Comparison of ENCODE assay signal across 18 cellular contexts in the genomic region with DNA sequence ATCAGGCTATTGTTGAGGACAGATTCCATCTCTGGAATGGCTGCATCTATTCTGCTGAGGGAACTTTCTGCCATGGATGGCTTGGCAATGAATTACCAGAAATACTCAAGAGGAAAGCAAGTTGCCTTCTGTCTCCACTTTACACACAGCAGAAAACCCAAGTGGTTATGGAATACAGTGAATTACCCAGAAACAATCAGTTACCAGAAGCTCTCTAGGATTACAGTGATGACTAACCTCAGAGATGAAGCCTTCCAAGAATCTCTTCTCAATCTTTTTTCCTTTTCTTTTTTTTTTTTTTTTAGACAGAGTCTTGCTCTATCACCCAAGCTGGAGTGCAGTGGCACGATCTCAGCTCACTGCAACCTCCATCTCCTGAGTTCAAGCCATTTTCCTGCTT.
DNase-seq lines count a peak whose midpoint lies in the region; TF ChIP-seq lines count a peak whose summit lies in the region.
"Had no signal": no experiment of that assay in that cellular context is flagged by ENCODE, and none has a peak within 500 bp of the region (broad histone marks: within the 10 kb centered on the region; RNA-seq: fewer than 3 reads in every experiment).

No MANE protein-coding gene starts in this region.

- H3K4me1 ChIP-seq in SK-N-SH (ENCODE audit: control insufficient read depth in 1 of 2, insufficient read depth in 2 of 2, low read depth in 1 of 2, low read length in 1 of 2) (peaks cover 0 to 11% of the 10 kb centered on the region in 2 experiments; a peak in 2 of 4 replicates), SJCRH30 (peaks cover 16% of the 10 kb centered on the region)
- H3K4me1 ChIP-seq: gastrocnemius medialis, testis had no signal

- peaks cover 9% of the 10 kb centered on the region for H3F3A ChIP-seq in SK-N-SH (replicated peaks; ENCODE audit: insufficient read depth)

- TF ChIP-seq RAD21 in SK-N-SH (IDR thresholded peaks at IDR 0.05; ENCODE audit: low read length): no peak

- H3K9me2 ChIP-seq in SK-N-SH: no peaks in the 10 kb centered on the region

- H3K4me2 ChIP-seq in SK-N-SH: peak overlapping the region; percentile 10; the same call in 1 of the 2 replicates

- peaks cover 17% of the 10 kb centered on the region for H3K79me2 ChIP-seq in SK-N-SH (ENCODE audit: insufficient read depth)

- in situ Hi-C loops in GM13977 (cut with MboI; ENCODE audit: low pct_unique_long_range_greater_than_20kb, low sequenced_read_pairs, unreplicated experiment): no loop called here

- H3K4me3 ChIP-seq in SK-N-SH (ENCODE audit: low read depth in 2 of 2, low read length in 1 of 2): no peak overlapping the region
- H3K4me3 ChIP-seq in fibroblast of pulmonary artery (replicated peaks; ENCODE audit: low read depth, low read length): no peak overlapping the region
- no peak overlapping the region for H3K4me3 ChIP-seq in SJCRH30
- H3K4me3 ChIP-seq: gastrocnemius medialis, testis had no signal

- H3K27ac ChIP-seq in SK-N-SH (ENCODE audit: low read depth in 2 of 2, low read length in 1 of 2) (peak overlapping the region in 1 of 2 experiments; percentile 40; a peak in 2 of 4 replicates), SJCRH30 (no peak overlapping the region)
- H3K27ac ChIP-seq: gastrocnemius medialis, testis had no signal

- H3K36me3 ChIP-seq in SK-N-SH (replicated peaks in 1 of 2; ENCODE audit: control insufficient read depth in 1 of 2, insufficient read depth in 2 of 2, low read length in 1 of 2) (peaks cover 0 to 4% of the 10 kb centered on the region in 2 experiments), SJCRH30 (no peaks in the 10 kb centered on the region)
- H3K36me3 ChIP-seq: gastrocnemius medialis had no signal

- no peak for TF ChIP-seq CTCF in SK-N-SH (IDR thresholded peaks at IDR 0.05)
- no peak for TF ChIP-seq CTCF in fibroblast of pulmonary artery (IDR thresholded peaks at IDR 0.05; ENCODE audit: low read length, missing control alignments)
- no peak for TF ChIP-seq CTCF in GM13977 (IDR thresholded peaks at IDR 0.05; ENCODE audit: extremely low read depth, insufficient read depth, missing control alignments)

- H4K20me1 ChIP-seq in SK-N-SH (ENCODE audit: insufficient read depth): peaks cover 24% of the 10 kb centered on the region

- 53% methylated on average over 1 of the region's 1 CpG for WGBS in SK-N-SH (ENCODE audit: low lambda C conversion rate)

- no peak overlapping the region for H3K9ac ChIP-seq in SK-N-SH

- no peaks in the 10 kb centered on the region for H3K9me3 ChIP-seq in SK-N-SH
- H3K9me3 ChIP-seq in SJCRH30 (replicated peaks): no peaks in the 10 kb centered on the region
- H3K9me3 ChIP-seq: gastrocnemius medialis, testis had no signal

- POLR2A ChIA-PET in SK-N-SH (lab: Yijun Ruan, JAX): no interaction called here

- CTCF ChIA-PET in SK-N-SH (lab: Yijun Ruan, JAX): interaction anchor here (0.7 kb wide), 1 partner anchor 45 kb away, joined by 3 read pairs; no protein-coding TSS in a partner anchor

- H3K27me3 ChIP-seq in SK-N-SH (ENCODE audit: insufficient read depth): no peaks in the 10 kb centered on the region
- no peaks in the 10 kb centered on the region for H3K27me3 ChIP-seq in SJCRH30
- H3K27me3 ChIP-seq: gastrocnemius medialis, testis had no signal

- TF ChIP-seq EP300 in SK-N-SH (IDR thresholded peaks at IDR 0.05; ENCODE audit: borderline replicate concordance in 1 of 2, low read depth in 1 of 2, low read length in 1 of 2): peak in 1 of 2 experiments; percentile 33; a peak in 1 of 4 replicates

- peak; percentile 41 for DNase-seq in GM04503 (ENCODE audit: low read depth)
- no peak for DNase-seq in SK-N-SH
- peak; percentile 77 for DNase-seq in fibroblast of pulmonary artery (ENCODE audit: low read depth)
- peak; percentile 88 for DNase-seq in stromal cell of bone marrow (ENCODE audit: low read depth)
- no peak for DNase-seq in SJCRH30
- no peak for DNase-seq in GM13977 (ENCODE audit: low spot score)
- DNase-seq in SHP77 treated with DMSO at 0.1 percent for 48 hours (lab: John Stamatoyannopoulos, UW): no peak
- DNase-seq: activated CD4-positive, alpha-beta T cell treated with anti-CD3 and anti-CD28 coated beads for 4 hours; activated naive CD4-positive, alpha-beta T cell treated with Interleukin-2 at 50 U/mL for 16 hours; CD8-positive, alpha-beta memory T cell; effector CD4-positive, alpha-beta T cell; gastrocnemius medialis; KBM-7; NCI-H2227 treated with DMSO at 0.1 percent for 48 hours; right cardiac atrium; SHP77; stimulated activated CD4-positive, alpha-beta T cell treated with anti-CD3 and anti-CD28 coated beads, Interleukin-2, amount 100 ng/mL, for 48 hours; testis had no signal

- no peak overlapping the region for H2AFZ ChIP-seq in SK-N-SH (ENCODE audit: low read depth)

TF ChIP-seq in SK-N-SH, 30 proteins besides CTCF, POLR2A, EP300 and RAD21 (continues in another document):
- TF ChIP-seq POLR2AphosphoS5 (IDR thresholded peaks at IDR 0.05; ENCODE audit: low read depth, low read length): no peak
- peak; percentile 71; the same call in 1 of the 2 replicates for TF ChIP-seq FOSL2 (IDR thresholded peaks at IDR 0.05; ENCODE audit: borderline replicate concordance, low read depth)
- TF ChIP-seq USF1 (IDR thresholded peaks at IDR 0.05; ENCODE audit: borderline replicate concordance, low read depth): no peak
- no peak for TF ChIP-seq MXI1 (IDR thresholded peaks at IDR 0.05; ENCODE audit: low read depth, low read length)
- no peak for TF ChIP-seq SMC3 (IDR thresholded peaks at IDR 0.05; ENCODE audit: low read depth, low read length)
- TF ChIP-seq ZBTB33 (IDR thresholded peaks at IDR 0.05; ENCODE audit: borderline replicate concordance, low read depth): no peak
- TF ChIP-seq NRF1 (IDR thresholded peaks at IDR 0.05; ENCODE audit: low read depth, low read length): no peak
- no peak for TF ChIP-seq RCOR1 (IDR thresholded peaks at IDR 0.05; ENCODE audit: low read length)
- TF ChIP-seq, protein P1, sequence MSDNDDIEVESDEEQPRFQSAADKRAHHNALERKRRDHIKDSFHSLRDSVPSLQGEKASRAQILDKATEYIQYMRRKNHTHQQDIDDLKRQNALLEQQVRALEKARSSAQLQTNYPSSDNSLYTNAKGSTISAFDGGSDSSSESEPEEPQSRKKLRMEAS (IDR thresholded peaks at IDR 0.05; ENCODE audit: low read depth): no peak
- no peak for TF ChIP-seq GABPA (IDR thresholded peaks at IDR 0.05; ENCODE audit: low read depth)
- peak; percentile 55 for TF ChIP-seq TCF12 (IDR thresholded peaks at IDR 0.05)
- no peak for TF ChIP-seq GATA2 (CRISPR knock-in tag; IDR thresholded peaks at IDR 0.05)
- TF ChIP-seq, protein P2, sequence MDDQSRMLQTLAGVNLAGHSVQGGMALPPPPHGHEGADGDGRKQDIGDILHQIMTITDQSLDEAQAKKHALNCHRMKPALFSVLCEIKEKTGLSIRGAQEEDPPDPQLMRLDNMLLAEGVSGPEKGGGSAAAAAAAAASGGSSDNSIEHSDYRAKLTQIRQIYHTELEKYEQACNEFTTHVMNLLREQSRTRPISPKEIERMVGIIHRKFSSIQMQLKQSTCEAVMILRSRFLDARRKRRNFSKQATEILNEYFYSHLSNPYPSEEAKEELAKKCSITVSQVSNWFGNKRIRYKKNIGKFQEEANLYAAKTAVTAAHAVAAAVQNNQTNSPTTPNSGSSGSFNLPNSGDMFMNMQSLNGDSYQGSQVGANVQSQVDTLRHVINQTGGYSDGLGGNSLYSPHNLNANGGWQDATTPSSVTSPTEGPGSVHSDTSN (IDR thresholded peaks at IDR 0.05): no peak
- no peak for TF ChIP-seq RFX5 (IDR thresholded peaks at IDR 0.05; ENCODE audit: low read length)
- no peak for TF ChIP-seq SIN3A (IDR thresholded peaks at IDR 0.05; ENCODE audit: borderline replicate concordance, low read depth, low read length)
- no peak for TF ChIP-seq RXRA (IDR thresholded peaks at IDR 0.05; ENCODE audit: borderline replicate concordance, low read depth)
- TF ChIP-seq, protein P3, sequence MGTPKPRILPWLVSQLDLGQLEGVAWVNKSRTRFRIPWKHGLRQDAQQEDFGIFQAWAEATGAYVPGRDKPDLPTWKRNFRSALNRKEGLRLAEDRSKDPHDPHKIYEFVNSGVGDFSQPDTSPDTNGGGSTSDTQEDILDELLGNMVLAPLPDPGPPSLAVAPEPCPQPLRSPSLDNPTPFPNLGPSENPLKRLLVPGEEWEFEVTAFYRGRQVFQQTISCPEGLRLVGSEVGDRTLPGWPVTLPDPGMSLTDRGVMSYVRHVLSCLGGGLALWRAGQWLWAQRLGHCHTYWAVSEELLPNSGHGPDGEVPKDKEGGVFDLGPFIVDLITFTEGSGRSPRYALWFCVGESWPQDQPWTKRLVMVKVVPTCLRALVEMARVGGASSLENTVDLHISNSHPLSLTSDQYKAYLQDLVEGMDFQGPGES (IDR thresholded peaks at IDR 0.05; ENCODE audit: low read depth, low read length): no peak
- TF ChIP-seq FOXM1 (IDR thresholded peaks at IDR 0.05; ENCODE audit: low read depth): no peak
- TF ChIP-seq FOXJ3 (CRISPR knock-in tag; IDR thresholded peaks at IDR 0.05): no peak
- TF ChIP-seq CHD2 (IDR thresholded peaks at IDR 0.05; ENCODE audit: low read length, partially characterized antibody): no peak
- no peak for TF ChIP-seq EZH2phosphoT487 (IDR thresholded peaks at IDR 0.05; ENCODE audit: borderline replicate concordance, low read depth)
- TF ChIP-seq JUND (IDR thresholded peaks at IDR 0.05): peak; percentile 50
- no peak for TF ChIP-seq YY1 (IDR thresholded peaks at IDR 0.05; ENCODE audit: low read depth)

Comparison
In these comparisons a context has a peak if more than half of its experiments do, and no peak if none do; other contexts are left out.
1. DNase-seq: peak in GM04503 (single experiment), fibroblast of pulmonary artery (single experiment) and stromal cell of bone marrow (single experiment); none in SK-N-SH (single experiment), SJCRH30 (0 of 2), GM13977 (single experiment) and SHP77 treated with DMSO at 0.1 percent for 48 hours (single experiment).